Comparison of ENCODE assay signal across 1 cellular context in the genomic region with DNA sequence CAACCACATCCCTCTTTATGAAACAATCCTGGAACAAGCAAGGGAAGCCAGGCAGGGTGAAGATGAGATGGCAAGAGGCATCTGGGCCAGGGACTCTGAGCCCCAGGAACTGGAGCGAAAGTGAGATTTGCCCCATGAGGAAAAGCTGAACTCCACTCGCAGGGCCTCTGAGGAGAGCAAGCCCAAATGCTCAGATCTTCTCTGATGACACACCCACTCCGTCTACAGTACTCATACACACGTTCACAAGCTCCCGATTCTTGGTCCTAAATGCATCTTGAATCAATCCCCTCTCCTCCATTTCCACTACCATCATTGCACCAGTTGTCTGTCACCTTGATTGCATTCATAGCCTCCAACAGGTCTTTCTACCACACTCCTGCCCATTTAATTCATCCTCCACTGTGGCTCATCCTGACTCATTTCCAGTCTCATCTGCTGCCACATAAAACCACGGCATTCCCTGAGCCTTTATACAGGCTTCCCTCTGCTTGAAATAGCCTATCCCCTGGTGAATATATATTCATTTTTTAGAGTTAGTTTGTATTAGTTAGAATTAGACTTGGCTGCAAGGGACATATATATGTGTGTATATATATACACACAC.
TF ChIP-seq lines count a peak whose summit lies in the region.

No MANE protein-coding gene starts in this region.

TF ChIP-seq in SK-N-SH treated with all-trans-retinoic acid at 6 μM for 48 hours, 23 proteins besides CTCF, POLR2A, EP300 and RAD21 (continued from another document):
- TF ChIP-seq ARNTL (CRISPR knock-in tag; IDR thresholded peaks at IDR 0.05; ENCODE audit: borderline replicate concordance, low read depth) (no peak), OSR1 (CRISPR knock-in tag; IDR thresholded peaks at IDR 0.05) (no peak), RARB (CRISPR knock-in tag; IDR thresholded peaks at IDR 0.05) (no peak), ZC3H10 (CRISPR knock-in tag; IDR thresholded peaks at IDR 0.05) (no peak), ZNF565 (CRISPR knock-in tag; conservative IDR thresholded peaks at IDR 0.05; ENCODE audit: low read depth) (no peak), GLIS3 (CRISPR knock-in tag; IDR thresholded peaks at IDR 0.05) (no peak)
- TF ChIP-seq, protein P1, sequence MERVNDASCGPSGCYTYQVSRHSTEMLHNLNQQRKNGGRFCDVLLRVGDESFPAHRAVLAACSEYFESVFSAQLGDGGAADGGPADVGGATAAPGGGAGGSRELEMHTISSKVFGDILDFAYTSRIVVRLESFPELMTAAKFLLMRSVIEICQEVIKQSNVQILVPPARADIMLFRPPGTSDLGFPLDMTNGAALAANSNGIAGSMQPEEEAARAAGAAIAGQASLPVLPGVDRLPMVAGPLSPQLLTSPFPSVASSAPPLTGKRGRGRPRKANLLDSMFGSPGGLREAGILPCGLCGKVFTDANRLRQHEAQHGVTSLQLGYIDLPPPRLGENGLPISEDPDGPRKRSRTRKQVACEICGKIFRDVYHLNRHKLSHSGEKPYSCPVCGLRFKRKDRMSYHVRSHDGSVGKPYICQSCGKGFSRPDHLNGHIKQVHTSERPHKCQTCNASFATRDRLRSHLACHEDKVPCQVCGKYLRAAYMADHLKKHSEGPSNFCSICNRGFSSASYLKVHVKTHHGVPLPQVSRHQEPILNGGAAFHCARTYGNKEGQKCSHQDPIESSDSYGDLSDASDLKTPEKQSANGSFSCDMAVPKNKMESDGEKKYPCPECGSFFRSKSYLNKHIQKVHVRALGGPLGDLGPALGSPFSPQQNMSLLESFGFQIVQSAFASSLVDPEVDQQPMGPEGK (CRISPR knock-in tag; IDR thresholded peaks at IDR 0.05; ENCODE audit: borderline replicate concordance): no peak
- TF ChIP-seq, protein P2, sequence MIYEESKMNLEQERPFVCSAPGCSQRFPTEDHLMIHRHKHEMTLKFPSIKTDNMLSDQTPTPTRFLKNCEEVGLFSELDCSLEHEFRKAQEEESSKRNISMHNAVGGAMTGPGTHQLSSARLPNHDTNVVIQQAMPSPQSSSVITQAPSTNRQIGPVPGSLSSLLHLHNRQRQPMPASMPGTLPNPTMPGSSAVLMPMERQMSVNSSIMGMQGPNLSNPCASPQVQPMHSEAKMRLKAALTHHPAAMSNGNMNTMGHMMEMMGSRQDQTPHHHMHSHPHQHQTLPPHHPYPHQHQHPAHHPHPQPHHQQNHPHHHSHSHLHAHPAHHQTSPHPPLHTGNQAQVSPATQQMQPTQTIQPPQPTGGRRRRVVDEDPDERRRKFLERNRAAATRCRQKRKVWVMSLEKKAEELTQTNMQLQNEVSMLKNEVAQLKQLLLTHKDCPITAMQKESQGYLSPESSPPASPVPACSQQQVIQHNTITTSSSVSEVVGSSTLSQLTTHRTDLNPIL (CRISPR knock-in tag; IDR thresholded peaks at IDR 0.05; ENCODE audit: low read depth): no peak
- TF ChIP-seq, protein P3, sequence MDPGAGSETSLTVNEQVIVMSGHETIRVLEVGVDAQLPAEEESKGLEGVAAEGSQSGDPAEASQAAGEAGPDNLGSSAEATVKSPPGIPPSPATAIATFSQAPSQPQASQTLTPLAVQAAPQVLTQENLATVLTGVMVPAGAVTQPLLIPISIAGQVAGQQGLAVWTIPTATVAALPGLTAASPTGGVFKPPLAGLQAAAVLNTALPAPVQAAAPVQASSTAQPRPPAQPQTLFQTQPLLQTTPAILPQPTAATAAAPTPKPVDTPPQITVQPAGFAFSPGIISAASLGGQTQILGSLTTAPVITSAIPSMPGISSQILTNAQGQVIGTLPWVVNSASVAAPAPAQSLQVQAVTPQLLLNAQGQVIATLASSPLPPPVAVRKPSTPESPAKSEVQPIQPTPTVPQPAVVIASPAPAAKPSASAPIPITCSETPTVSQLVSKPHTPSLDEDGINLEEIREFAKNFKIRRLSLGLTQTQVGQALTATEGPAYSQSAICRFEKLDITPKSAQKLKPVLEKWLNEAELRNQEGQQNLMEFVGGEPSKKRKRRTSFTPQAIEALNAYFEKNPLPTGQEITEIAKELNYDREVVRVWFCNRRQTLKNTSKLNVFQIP (CRISPR knock-in tag; IDR thresholded peaks at IDR 0.05; ENCODE audit: borderline replicate concordance, low read depth): no peak
